ENCODE assay signal across 8 cellular contexts in genomic region chr19:45994989-45995714, GRCh38. TPM values are rescaled to one million over a fixed set of nuclear protein-coding genes. Genes with fewer than 3 reads are reported as not detected.
DNase-seq lines count a peak whose midpoint lies in the region; ATAC-seq and TF ChIP-seq lines count a peak whose summit lies in the region.

A gene with protein sequence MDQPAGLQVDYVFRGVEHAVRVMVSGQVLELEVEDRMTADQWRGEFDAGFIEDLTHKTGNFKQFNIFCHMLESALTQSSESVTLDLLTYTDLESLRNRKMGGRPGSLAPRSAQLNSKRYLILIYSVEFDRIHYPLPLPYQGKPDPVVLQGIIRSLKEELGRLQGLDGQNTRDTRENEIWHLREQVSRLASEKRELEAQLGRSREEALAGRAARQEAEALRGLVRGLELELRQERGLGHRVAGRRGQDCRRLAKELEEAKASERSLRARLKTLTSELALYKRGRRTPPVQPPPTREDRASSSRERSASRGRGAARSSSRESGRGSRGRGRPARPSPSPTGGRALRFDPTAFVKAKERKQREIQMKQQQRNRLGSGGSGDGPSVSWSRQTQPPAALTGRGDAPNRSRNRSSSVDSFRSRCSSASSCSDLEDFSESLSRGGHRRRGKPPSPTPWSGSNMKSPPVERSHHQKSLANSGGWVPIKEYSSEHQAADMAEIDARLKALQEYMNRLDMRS (plus strand): TSS chr19:45995467. CDS start chr19:46003019, 7,552 bp downstream.

- peaks cover 18 to 30% of the 10 kb centered on the region in 2 donors for H3K4me1 Mint-ChIP-seq in natural killer cell treated with Interleukin-12 subunit alpha and Interleukin-12 subunit beta and Interleukin-15 and Interleukin-18, amount 100 ng/mL, for 72 hours (ENCODE audit: low read depth in 2 of 2)

- no peak within 1 kb of the TSS for H3K27ac Mint-ChIP-seq in natural killer cell treated with Interleukin-12 subunit alpha and Interleukin-12 subunit beta and Interleukin-15 and Interleukin-18, amount 100 ng/mL, for 72 hours

- H3K27me3 Mint-ChIP-seq in natural killer cell treated with Interleukin-12 subunit alpha and Interleukin-12 subunit beta and Interleukin-15 and Interleukin-18, amount 100 ng/mL, for 72 hours = peaks cover 14 to 23% of the 10 kb centered on the region in 2 donors

- no peak within 1 kb of the TSS for H3K4me3 Mint-ChIP-seq in natural killer cell treated with Interleukin-12 subunit alpha and Interleukin-12 subunit beta and Interleukin-15 and Interleukin-18, amount 100 ng/mL, for 72 hours

- DNase-seq in EH (ENCODE audit: low read depth) (peak; percentile 100), GOT3 (lab: John Stamatoyannopoulos, UW) (peak; percentile 92), LNCaP clone FGC (ENCODE audit: low read depth) (peak; percentile 95), RPMI8226 (peak; percentile 98), fibroblast of the aortic adventitia (ENCODE audit: low read depth) (peak; percentile 100)
- peak; percentile 91 for DNase-seq in activated T-helper 1 cell treated with anti-CD3 and anti-CD28 coated beads, Interleukin-2, amount 50 U/mL, for 16 hours (ENCODE audit: low read depth in 1 of 2, low spot score in 1 of 2)
- peak; percentile 97 for DNase-seq in natural killer cell treated with Interleukin-12 subunit alpha and Interleukin-12 subunit beta and Interleukin-15 and Interleukin-18, amount 100 ng/mL, for 72 hours (ENCODE audit: low spot score)
- DNase-seq in stimulated activated naive CD8-positive, alpha-beta T cell treated with anti-CD3 and anti-CD28 coated beads, Interleukin-15, Interleukin-2, amounts not matched to agents 100 U/mL and 50 U/mL, for 24 hours = peak; percentile 93

- H3K36me3 Mint-ChIP-seq in natural killer cell treated with Interleukin-12 subunit alpha and Interleukin-12 subunit beta and Interleukin-15 and Interleukin-18, amount 100 ng/mL, for 72 hours = peaks cover 5% of the 10 kb centered on the region

- TF ChIP-seq CTCF in LNCaP clone FGC (IDR thresholded peaks at IDR 0.05; ENCODE audit: control insufficient read depth, extremely low read depth, insufficient read depth) (no peak), fibroblast of the aortic adventitia (IDR thresholded peaks at IDR 0.05; ENCODE audit: insufficient read depth, low read length) (no peak)

- H3K4me3 ChIP-seq in LNCaP clone FGC (ENCODE audit: low read depth, low read length) = peak within 1 kb of the TSS; percentile 75
- peak within 1 kb of the TSS; percentile 79 for H3K4me3 ChIP-seq in fibroblast of the aortic adventitia (ENCODE audit: low read depth, low read length)

- H3K9me3 Mint-ChIP-seq in natural killer cell treated with Interleukin-12 subunit alpha and Interleukin-12 subunit beta and Interleukin-15 and Interleukin-18, amount 100 ng/mL, for 72 hours = no peaks in the 10 kb centered on the region

- peak; percentile 98 for ATAC-seq in natural killer cell treated with Interleukin-12 subunit alpha and Interleukin-12 subunit beta and Interleukin-15 and Interleukin-18, amount 100 ng/mL, for 72 hours
- ATAC-seq in stimulated activated naive CD8-positive, alpha-beta T cell treated with anti-CD3 and anti-CD28 coated beads, Interleukin-15, Interleukin-2, amounts not matched to agents 100 U/mL and 50 U/mL, for 24 hours = peak; percentile 98

RNA-seq across cellular contexts. Expression of the gene that starts here (rescaled TPM):
- total RNA-seq in fibroblast of the aortic adventitia (ENCODE audit: low replicate concordance) = 5.4 and 5.7 TPM in 2 replicates
- total RNA-seq in natural killer cell treated with Interleukin-12 subunit alpha and Interleukin-12 subunit beta and Interleukin-15 and Interleukin-18, amount 100 ng/mL, for 72 hours = 10 to 100 TPM; 21.4 to 26.7 TPM

Comparison
In these comparisons a context has a peak if more than half of its experiments do, and no peak if none do; other contexts are left out.
1. Peak in every context shown above with its lines: DNase-seq, ATAC-seq and H3K4me3 ChIP-seq.